Comparison of ENCODE assay signal across 26 cellular contexts in genomic region chr3:165389653-165390052, GRCh38.
"Had no signal": no experiment of that assay in that cellular context is flagged by ENCODE, and none has a peak within 500 bp of the region (broad histone marks: within the 10 kb centered on the region; RNA-seq: fewer than 3 reads in every experiment).

No MANE protein-coding gene starts in this region.

- H3K27me3 Mint-ChIP-seq: naive thymus-derived CD8-positive, alpha-beta T cell; stimulated activated naive B cell treated with anti-CD40 and anti-IgM and Interleukin-4, amounts not matched to agents 10 μg/mL and 1 μg/mL and 100 μg/mL, for 72 hours; stimulated activated naive CD8-positive, alpha-beta T cell treated with anti-CD3 and anti-CD28 coated beads, Interleukin-15, Interleukin-2, amounts not matched to agents 100 ng/mL and 50 ng/mL, for 24 hours had no signal

- H3K4me1 Mint-ChIP-seq: naive thymus-derived CD8-positive, alpha-beta T cell; nephron; stimulated activated effector memory CD8-positive, alpha-beta T cell treated with anti-CD3 and anti-CD28 coated beads, Interleukin-12 subunit alpha, Interleukin-12 subunit beta, amount 100 ng/mL, for 72 hours; stimulated activated naive B cell treated with anti-CD40 and anti-IgM and Interleukin-4, amounts not matched to agents 10 μg/mL and 1 μg/mL and 100 μg/mL, for 72 hours had no signal

- H3K27ac Mint-ChIP-seq: naive thymus-derived CD8-positive, alpha-beta T cell; nephron; stimulated activated effector memory CD8-positive, alpha-beta T cell treated with anti-CD3 and anti-CD28 coated beads, Interleukin-12 subunit alpha, Interleukin-12 subunit beta, amount 100 ng/mL, for 72 hours; stimulated activated naive B cell treated with anti-CD40 and anti-IgM and Interleukin-4, amounts not matched to agents 10 μg/mL and 1 μg/mL and 100 μg/mL, for 72 hours; stimulated activated naive CD8-positive, alpha-beta T cell treated with anti-CD3 and anti-CD28 coated beads, Interleukin-15, Interleukin-2, amounts not matched to agents 100 ng/mL and 50 ng/mL, for 24 hours had no signal

- H3K9me3 Mint-ChIP-seq: nephron had no signal

- H3K27me3 ChIP-seq: neutrophil, pancreas, right lobe of liver, sigmoid colon, stomach, thyroid gland, tibial nerve, upper lobe of left lung, vagina had no signal

- FAIRE-seq: pancreas, small intestine, urothelium cell line had no signal

- H3K36me3 ChIP-seq: neutrophil, pancreas, right lobe of liver, sigmoid colon, stomach, thoracic aorta, thyroid gland, tibial nerve, upper lobe of left lung, vagina had no signal

- ATAC-seq: naive thymus-derived CD8-positive, alpha-beta T cell; pancreas; right lobe of liver; stimulated activated effector memory CD8-positive, alpha-beta T cell treated with anti-CD3 and anti-CD28 coated beads, Interleukin-12 subunit alpha, Interleukin-12 subunit beta, amount 100 ng/mL, for 72 hours; stimulated activated naive B cell treated with anti-CD40 and anti-IgM and Interleukin-4, amounts not matched to agents 10 μg/mL and 1 μg/mL and 100 μg/mL, for 72 hours had no signal

- H3K36me3 Mint-ChIP-seq: naive thymus-derived CD8-positive, alpha-beta T cell; stimulated activated effector memory CD8-positive, alpha-beta T cell treated with anti-CD3 and anti-CD28 coated beads, Interleukin-12 subunit alpha, Interleukin-12 subunit beta, amount 100 ng/mL, for 72 hours; stimulated activated naive B cell treated with anti-CD40 and anti-IgM and Interleukin-4, amounts not matched to agents 10 μg/mL and 1 μg/mL and 100 μg/mL, for 72 hours had no signal

- H3K9me3 ChIP-seq: neutrophil, pancreas, psoas muscle, right lobe of liver, sigmoid colon, thoracic aorta, thyroid gland, tibial nerve, upper lobe of left lung, vagina had no signal

- H3K27ac ChIP-seq: neutrophil, pancreas, psoas muscle, right lobe of liver, sigmoid colon, stomach, thoracic aorta, thyroid gland, tibial nerve, upper lobe of left lung, vagina had no signal

- H3K4me1 ChIP-seq: pancreas, psoas muscle, right lobe of liver, stomach, thyroid gland, tibial nerve, upper lobe of left lung, vagina had no signal

- H3K4me3 Mint-ChIP-seq: naive thymus-derived CD8-positive, alpha-beta T cell; nephron; neural crest cell; stimulated activated effector memory CD8-positive, alpha-beta T cell treated with anti-CD3 and anti-CD28 coated beads, Interleukin-12 subunit alpha, Interleukin-12 subunit beta, amount 100 ng/mL, for 72 hours; stimulated activated naive B cell treated with anti-CD40 and anti-IgM and Interleukin-4, amounts not matched to agents 10 μg/mL and 1 μg/mL and 100 μg/mL, for 72 hours; stimulated activated naive CD8-positive, alpha-beta T cell treated with anti-CD3 and anti-CD28 coated beads, Interleukin-15, Interleukin-2, amounts not matched to agents 100 ng/mL and 50 ng/mL, for 24 hours had no signal

- H3K4me3 ChIP-seq: pancreas, psoas muscle, right lobe of liver, sigmoid colon, stomach, thoracic aorta, thyroid gland, tibial nerve, upper lobe of left lung, vagina had no signal

- DNase-seq: naive thymus-derived CD8-positive, alpha-beta T cell; nucleus accumbens; pancreas; psoas muscle; right cardiac atrium; right lobe of liver; sigmoid colon; small intestine; stimulated activated CD4-positive, alpha-beta T cell treated with anti-CD3 and anti-CD28 coated beads, Interleukin-15, amount 100 ng/mL, for 24 hours; stimulated activated CD4-positive, alpha-beta T cell treated with anti-CD3 and anti-CD28 coated beads, Interleukin-2, amount 100 ng/mL, for 24 hours; stimulated activated CD4-positive, alpha-beta T cell treated with anti-CD3 and anti-CD28 coated beads, Interleukin-2, amount 100 ng/mL, for 48 hours; stimulated activated CD4-positive, alpha-beta T cell treated with anti-CD3 and anti-CD28 coated beads, Interleukin-4, amount 100 ng/mL, for 24 hours; stimulated activated naive B cell treated with anti-CD40 and anti-IgM and Interleukin-4, amounts not matched to agents 10 μg/mL and 1 μg/mL and 100 μg/mL, for 72 hours; stimulated activated naive CD4-positive, alpha-beta T cell treated with Interleukin-2 at 50 U/mL for 16 hours; stomach; thyroid gland; upper lobe of left lung had no signal
